In genomic region chr1:178581351-178581951, GRCh38 we compare ENCODE assay signal across 10 cellular contexts.
DNase-seq lines count a peak whose midpoint lies in the region; ATAC-seq, FAIRE-seq and TF ChIP-seq lines count a peak whose summit lies in the region.
"Had no signal": no experiment of that assay in that cellular context is flagged by ENCODE, and none has a peak within 500 bp of the region (broad histone marks: within the 10 kb centered on the region; RNA-seq: fewer than 3 reads in every experiment).

No MANE protein-coding gene starts in this region.

- no peak overlapping the region for H3K4me3 ChIP-seq in tibial artery
- no peak overlapping the region for H3K4me3 ChIP-seq in MG63

- H3K36me3 Mint-ChIP-seq in brain (no peaks in the 10 kb centered on the region), natural killer cell (no peaks in the 10 kb centered on the region)
- H3K36me3 Mint-ChIP-seq in activated CD8-positive, alpha-beta T cell treated with anti-CD3 and anti-CD28 coated beads for 36 hours (ENCODE audit: low read depth), result no peaks in the 10 kb centered on the region

- no peaks in the 10 kb centered on the region for H3K9me3 Mint-ChIP-seq in brain
- no peaks in the 10 kb centered on the region for H3K9me3 Mint-ChIP-seq in activated CD8-positive, alpha-beta T cell treated with anti-CD3 and anti-CD28 coated beads for 36 hours
- no peaks in the 10 kb centered on the region for H3K9me3 Mint-ChIP-seq in natural killer cell

- H3K27me3 ChIP-seq in tibial artery, result no peaks in the 10 kb centered on the region
- H3K27me3 ChIP-seq in MG63, result no peaks in the 10 kb centered on the region

- POLR2A ChIA-PET in activated CD8-positive, alpha-beta T cell treated with anti-CD3 and anti-CD28 coated beads for 36 hours (lab: Charles Lee), result interaction anchor here (0.9 kb wide), 1 partner anchor 9 kb away, joined by 3 read pairs; no protein-coding TSS in a partner anchor

- H3K27ac ChIP-seq in tibial artery, result no peak overlapping the region

- H3K9me3 ChIP-seq in tibial artery (no peaks in the 10 kb centered on the region), MG63 (no peaks in the 10 kb centered on the region)

- no peak for DNase-seq in GM12892 (ENCODE audit: insufficient read length)
- DNase-seq in activated CD8-positive, alpha-beta T cell treated with anti-CD3 and anti-CD28 coated beads for 36 hours, result no peak
- no peak for DNase-seq in tibial artery
- no peak for DNase-seq in MG63
- no peak for DNase-seq in natural killer cell
- DNase-seq: activated T-cell treated with anti-CD3 and anti-CD28 coated beads, Interleukin-2, amount 50 U/mL, for 1 hour; NCI-H2029 treated with DMSO at 0.1 percent for 48 hours had no signal

- H3K27me3 Mint-ChIP-seq in brain (peaks cover 3% of the 10 kb centered on the region), natural killer cell (ENCODE audit: low read depth in 2 of 2) (no peaks in the 10 kb centered on the region)
- H3K27me3 Mint-ChIP-seq in activated CD8-positive, alpha-beta T cell treated with anti-CD3 and anti-CD28 coated beads for 36 hours, result no peaks in the 10 kb centered on the region

- H3K4me1 Mint-ChIP-seq in brain (peaks cover 58% of the 10 kb centered on the region), natural killer cell (no peaks in the 10 kb centered on the region)
- no peaks in the 10 kb centered on the region for H3K4me1 Mint-ChIP-seq in activated CD8-positive, alpha-beta T cell treated with anti-CD3 and anti-CD28 coated beads for 36 hours (ENCODE audit: low read depth)

- peak overlapping the region in 4 of 5 experiments; percentile 22 to 52 (median 23) for H3K4me3 Mint-ChIP-seq in brain
- H3K4me3 Mint-ChIP-seq in activated CD8-positive, alpha-beta T cell treated with anti-CD3 and anti-CD28 coated beads for 36 hours, result no peak overlapping the region
- no peak overlapping the region for H3K4me3 Mint-ChIP-seq in natural killer cell

- TF ChIP-seq CTCF in brain (conservative IDR thresholded peaks at IDR 0.05) (no peak), tibial artery (IDR thresholded peaks at IDR 0.05) (no peak), natural killer cell (IDR thresholded peaks at IDR 0.05) (no peak)
- no peak for TF ChIP-seq CTCF in activated CD8-positive, alpha-beta T cell treated with anti-CD3 and anti-CD28 coated beads for 36 hours (IDR thresholded peaks at IDR 0.05)

- H3K27ac Mint-ChIP-seq in brain (peak overlapping the region in 3 of 5 experiments; percentile 33 to 72 (median 51)), natural killer cell (no peak overlapping the region)
- no peak overlapping the region for H3K27ac Mint-ChIP-seq in activated CD8-positive, alpha-beta T cell treated with anti-CD3 and anti-CD28 coated beads for 36 hours

- ATAC-seq in GM21390 (IDR thresholded peaks at IDR 0.05; ENCODE audit: unreplicated experiment) (peak; percentile 72), HG03354 (IDR thresholded peaks at IDR 0.05; ENCODE audit: poor library complexity, severe bottlenecking, unreplicated experiment) (peak; percentile 82), natural killer cell (no peak)
- ATAC-seq in activated CD8-positive, alpha-beta T cell treated with anti-CD3 and anti-CD28 coated beads for 36 hours, result no peak

- CTCF ChIA-PET in activated CD8-positive, alpha-beta T cell treated with anti-CD3 and anti-CD28 coated beads for 36 hours (lab: Charles Lee), result no interaction called here

- intact Hi-C loops in activated CD8-positive, alpha-beta T cell treated with anti-CD3 and anti-CD28 coated beads for 36 hours (cut with micrococcal nuclease), result no loop called here
- intact Hi-C loops in tibial artery (cut with DNase I; ENCODE audit: low total_unique reads) (no loop called here), natural killer cell (cut with micrococcal nuclease) (no loop called here)

- peak; percentile 86 for FAIRE-seq in GM12892 (lab: Jason Lieb, UNC)

- no peak for TF ChIP-seq POLR2A in GM12892 (IDR thresholded peaks at IDR 0.05; ENCODE audit: low read depth, low read length)

- no peaks in the 10 kb centered on the region for H3K4me1 ChIP-seq in tibial artery

- H3K36me3 ChIP-seq in tibial artery (no peaks in the 10 kb centered on the region), MG63 (no peaks in the 10 kb centered on the region)

Comparison
In these comparisons a context has a peak if more than half of its experiments do, and no peak if none do; other contexts are left out.
1. ATAC-seq: peak in GM21390 (single experiment) and HG03354 (single experiment); none in activated CD8-positive, alpha-beta T cell treated with anti-CD3 and anti-CD28 coated beads for 36 hours (single experiment) and natural killer cell (0 of 3).
2. H3K27ac Mint-ChIP-seq: peak in brain (3 of 5); none in activated CD8-positive, alpha-beta T cell treated with anti-CD3 and anti-CD28 coated beads for 36 hours (single experiment) and natural killer cell (0 of 2).
3. H3K4me3 Mint-ChIP-seq: peak in brain (4 of 5); none in activated CD8-positive, alpha-beta T cell treated with anti-CD3 and anti-CD28 coated beads for 36 hours (single experiment) and natural killer cell (single experiment).